Comparison of ENCODE assay signal across 8 cellular contexts in the genomic region with DNA sequence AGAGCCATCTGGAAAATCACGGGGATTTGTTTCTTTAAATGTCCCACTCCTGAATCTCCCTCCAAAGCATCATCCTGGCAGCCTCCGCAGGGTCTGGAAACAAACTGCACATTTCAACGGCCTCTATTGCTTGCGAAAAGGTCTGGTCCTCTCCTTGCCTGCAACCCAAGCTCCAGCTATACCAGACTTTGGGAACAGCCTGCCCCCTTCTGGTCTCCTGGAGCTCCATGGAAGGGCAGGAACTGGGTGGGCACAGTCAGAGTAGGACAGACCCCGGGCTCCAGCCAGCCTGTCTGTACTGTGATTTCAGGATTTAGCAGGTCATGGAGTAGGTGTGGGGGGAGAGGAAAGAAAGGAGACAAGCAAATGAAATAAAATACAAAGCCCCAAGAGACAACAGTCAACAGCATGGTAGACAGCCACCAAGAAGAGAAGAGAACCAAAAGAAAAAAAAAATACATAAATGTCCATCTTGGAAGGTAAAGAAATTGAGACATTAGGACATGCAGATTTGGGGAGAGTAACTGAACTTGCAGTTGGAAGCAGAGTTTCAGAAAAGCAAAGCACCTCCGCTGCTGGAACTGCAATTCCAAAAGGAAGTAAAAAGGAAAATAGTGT. TPM values are rescaled to one million over a fixed set of nuclear protein-coding genes. Genes with fewer than 3 reads are reported as not detected.
DNase-seq lines count a peak whose midpoint lies in the region; ATAC-seq and TF ChIP-seq lines count a peak whose summit lies in the region.

No MANE protein-coding gene starts in this region.

- peaks cover 49% of the 10 kb centered on the region for H3K36me3 Mint-ChIP-seq in activated T-helper 2 cell treated with anti-CD3 and anti-CD28 coated beads, Interferon-gamma antibody, Interleukin-2, Interleukin-4, amounts not matched to agents 10 μg/mL and 5 μg/mL and 100 μg/mL, durations not matched to agents 14 hours and 24 hours and 36 hours (ENCODE audit: low read depth)

- H3K27ac Mint-ChIP-seq in activated T-helper 2 cell treated with anti-CD3 and anti-CD28 coated beads, Interferon-gamma antibody, Interleukin-2, Interleukin-4, amounts not matched to agents 10 μg/mL and 5 μg/mL and 100 μg/mL, durations not matched to agents 14 hours and 24 hours and 36 hours: peak overlapping the region; percentile 28

- H3K9me3 Mint-ChIP-seq in activated T-helper 2 cell treated with anti-CD3 and anti-CD28 coated beads, Interferon-gamma antibody, Interleukin-2, Interleukin-4, amounts not matched to agents 10 μg/mL and 5 μg/mL and 100 μg/mL, durations not matched to agents 14 hours and 24 hours and 36 hours: no peaks in the 10 kb centered on the region

- ATAC-seq in gastroesophageal sphincter (no peak), GM21786 (IDR thresholded peaks at IDR 0.05; ENCODE audit: unreplicated experiment) (no peak)

- no peak overlapping the region for H2AFZ ChIP-seq in neuron (ENCODE audit: low read depth, low read length)

- H3K27me3 Mint-ChIP-seq in activated T-helper 2 cell treated with anti-CD3 and anti-CD28 coated beads, Interferon-gamma antibody, Interleukin-2, Interleukin-4, amounts not matched to agents 10 μg/mL and 5 μg/mL and 100 μg/mL, durations not matched to agents 14 hours and 24 hours and 36 hours (ENCODE audit: low read depth): no peaks in the 10 kb centered on the region

- peaks cover 50% of the 10 kb centered on the region for H3K4me1 Mint-ChIP-seq in activated T-helper 2 cell treated with anti-CD3 and anti-CD28 coated beads, Interferon-gamma antibody, Interleukin-2, Interleukin-4, amounts not matched to agents 10 μg/mL and 5 μg/mL and 100 μg/mL, durations not matched to agents 14 hours and 24 hours and 36 hours (ENCODE audit: low read depth)

- intact Hi-C loops in activated T-helper 2 cell treated with anti-CD3 and anti-CD28 coated beads, Interferon-gamma antibody, Interleukin-2, Interleukin-4, amounts not matched to agents 10 μg/mL and 5 μg/mL and 100 μg/mL, durations not matched to agents 14 hours and 24 hours and 36 hours (cut with micrococcal nuclease): no loop called here

- peak overlapping the region; percentile 81 to 85 for H3K4me3 ChIP-seq in gastroesophageal sphincter
- peak overlapping the region; percentile 77 for H3K4me3 ChIP-seq in neuron (ENCODE audit: low read length)

- H3K36me3 ChIP-seq in gastroesophageal sphincter (no peaks in the 10 kb centered on the region), neuron (ENCODE audit: insufficient read depth, low read length) (no peaks in the 10 kb centered on the region)

- H3K4me1 ChIP-seq in gastroesophageal sphincter (peaks cover 0 to 58% (median 18%) of the 10 kb centered on the region in 3 donors), neuron (ENCODE audit: insufficient read depth, low read length) (peaks cover 38% of the 10 kb centered on the region)

- no peaks in the 10 kb centered on the region for H3K27me3 ChIP-seq in gastroesophageal sphincter
- H3K27me3 ChIP-seq in neuron (ENCODE audit: insufficient read depth, low read length): no peaks in the 10 kb centered on the region

- peak overlapping the region in 3 of 4 donors; percentile 91 to 94 (median 92) for H3K27ac ChIP-seq in gastroesophageal sphincter

- no peaks in the 10 kb centered on the region for H3K9me3 ChIP-seq in gastroesophageal sphincter
- no peaks in the 10 kb centered on the region for H3K9me3 ChIP-seq in neuron (ENCODE audit: low read length)

- peak; percentile 45 for DNase-seq in activated T-cell treated with anti-CD3 and anti-CD28 coated beads, Interleukin-2, amount 50 U/mL, for 1 hour
- DNase-seq in activated T-cell treated with anti-CD3 and anti-CD28 coated beads for 4 hours (no peak), NCI-H524 treated with DMSO at 0.1 percent for 48 hours (lab: John Stamatoyannopoulos, UW) (peak; percentile 71), NCI-H526 treated with DMSO at 0.1 percent for 48 hours (lab: John Stamatoyannopoulos, UW) (no peak)
- peak; percentile 26 for DNase-seq in activated T-helper 2 cell treated with anti-CD3 and anti-CD28 coated beads, Interferon-gamma antibody, Interleukin-2, Interleukin-4, amounts not matched to agents 10 μg/mL and 5 μg/mL and 100 μg/mL, durations not matched to agents 14 hours and 24 hours and 36 hours (ENCODE audit: low spot score)

- no peak for TF ChIP-seq EP300 in gastroesophageal sphincter (IDR thresholded peaks at IDR 0.05)

- no peak for TF ChIP-seq POLR2A in gastroesophageal sphincter (IDR thresholded peaks at IDR 0.05)

- peak; percentile 41 to 87 (median 72) for TF ChIP-seq CTCF in gastroesophageal sphincter (IDR thresholded peaks at IDR 0.05)

- H3K4me3 Mint-ChIP-seq in activated T-helper 2 cell treated with anti-CD3 and anti-CD28 coated beads, Interferon-gamma antibody, Interleukin-2, Interleukin-4, amounts not matched to agents 10 μg/mL and 5 μg/mL and 100 μg/mL, durations not matched to agents 14 hours and 24 hours and 36 hours (ENCODE audit: low read depth): peak overlapping the region; percentile 79

- WGBS in gastroesophageal sphincter (ENCODE audit: low coverage in 1 of 2), 2 donors: 27 to 62% methylated on average over 1 to 3 of the region's 6 CpGs

RNA-seq across cellular contexts. Expression of a gene that starts 2.7 kb away (rescaled TPM):
- 15.7 and 18.9 TPM in 2 replicates for total RNA-seq in activated T-helper 2 cell treated with anti-CD3 and anti-CD28 coated beads, Interferon-gamma antibody, Interleukin-2, Interleukin-4, amounts not matched to agents 10 μg/mL and 5 μg/mL and 100 μg/mL, durations not matched to agents 14 hours and 24 hours and 36 hours
- total RNA-seq in gastroesophageal sphincter: 10 to 100 TPM; 19.1 to 51.6 (median 23.7) TPM

Comparison
In these comparisons a context has a peak if more than half of its experiments do, and no peak if none do; other contexts are left out.
1. DNase-seq: peak in activated T-cell treated with anti-CD3 and anti-CD28 coated beads, Interleukin-2, amount 50 U/mL, for 1 hour (single experiment), NCI-H524 treated with DMSO at 0.1 percent for 48 hours (single experiment) and activated T-helper 2 cell treated with anti-CD3 and anti-CD28 coated beads, Interferon-gamma antibody, Interleukin-2, Interleukin-4, amounts not matched to agents 10 μg/mL and 5 μg/mL and 100 μg/mL, durations not matched to agents 14 hours and 24 hours and 36 hours (single experiment); none in activated T-cell treated with anti-CD3 and anti-CD28 coated beads for 4 hours (single experiment) and NCI-H526 treated with DMSO at 0.1 percent for 48 hours (single experiment).